ENCODE assay signal across 14 cellular contexts in genomic region chr16:79897444-79898146, GRCh38.
A peak's percentile ranks its signal among the peaks of the same experiment; 100 is the strongest.
DNase-seq lines count a peak whose midpoint lies in the region; ATAC-seq, FAIRE-seq and TF ChIP-seq lines count a peak whose summit lies in the region.
"Had no signal": no experiment of that assay in that cellular context is flagged by ENCODE, and none has a peak within 500 bp of the region (broad histone marks: within the 10 kb centered on the region; RNA-seq: fewer than 3 reads in every experiment).

No MANE protein-coding gene starts in this region.

- no peak for TF ChIP-seq CTCF in astrocyte of the spinal cord (IDR thresholded peaks at IDR 0.05; ENCODE audit: low read depth, low read length)
- TF ChIP-seq CTCF in pancreas (IDR thresholded peaks at IDR 0.05), result no peak

- peak in 3 of 4 donors; percentile 58 to 72 (median 71) for ATAC-seq in pancreas
- ATAC-seq in HG03432 (IDR thresholded peaks at IDR 0.05; ENCODE audit: unreplicated experiment), result no peak
- ATAC-seq: stimulated activated naive CD8-positive, alpha-beta T cell treated with anti-CD3 and anti-CD28 coated beads, Interleukin-15, amount 100 ng/mL, for 72 hours had no signal

- WGBS in pancreas, 2 donors, result 38 to 45% methylated on average over 8 of the region's 8 CpGs

- no peaks in the 10 kb centered on the region for H3K4me1 ChIP-seq in pancreas

- in situ Hi-C loops in astrocyte of the spinal cord (cut with HindIII; ENCODE audit: low sequenced_read_pairs), result no loop called here

- no peaks in the 10 kb centered on the region for H3K27me3 ChIP-seq in pancreas

- intact Hi-C loops in pancreas (cut with DNase I), result no loop called here

- FAIRE-seq in pancreas (lab: Jason Lieb, UNC), result no peak
- FAIRE-seq: colon had no signal

- H3K4me3 ChIP-seq in astrocyte of the spinal cord (ENCODE audit: low read depth, low read length) (no peak overlapping the region), pancreas (no peak overlapping the region)

- H3K9me3 ChIP-seq in pancreas, result no peaks in the 10 kb centered on the region

- no peaks in the 10 kb centered on the region for H3K36me3 ChIP-seq in pancreas

- H3K27ac ChIP-seq in pancreas, result no peak overlapping the region
- H3K27ac ChIP-seq: C4-2B had no signal

- DNase-seq in HK-2 (ENCODE audit: unreplicated experiment) (peak; percentile 5), astrocyte of the spinal cord (ENCODE audit: low read depth, low spot score) (peak; percentile 56), hepatic stellate cell (ENCODE audit: low spot score) (peak; percentile 9), pancreas (peak in 1 of 6 donors; percentile 10), OCI-M2 (lab: John Stamatoyannopoulos, UW; ENCODE audit: unreplicated experiment) (no peak)
- DNase-seq in stimulated activated CD4-positive, alpha-beta T cell treated with anti-CD3 and anti-CD28 coated beads, Interleukin-1b, Interleukin-23, amount 100 ng/mL, for 48 hours, result no peak
- DNase-seq in activated naive CD4-positive, alpha-beta T cell treated with Interleukin-2 at 50 U/mL for 16 hours, result no peak
- DNase-seq: activated CD4-positive, alpha-beta T cell treated with anti-CD3 and anti-CD28 coated beads, Interleukin-2, amount 10 ng/mL, durations not matched to agents 24 days and 14 days; activated gamma-delta T cell; stimulated activated CD4-positive, alpha-beta T cell treated with anti-CD3 and anti-CD28 coated beads, Interleukin-4, amount 100 ng/mL, for 4 hours; stimulated activated naive CD8-positive, alpha-beta T cell treated with anti-CD3 and anti-CD28 coated beads, Interleukin-15, amount 100 ng/mL, for 72 hours had no signal

Comparison
In these comparisons a context has a peak if more than half of its experiments do, and no peak if none do; other contexts are left out.
1. DNase-seq: peak in HK-2 (single experiment), astrocyte of the spinal cord (single experiment) and hepatic stellate cell (single experiment); none in stimulated activated CD4-positive, alpha-beta T cell treated with anti-CD3 and anti-CD28 coated beads, Interleukin-1b, Interleukin-23, amount 100 ng/mL, for 48 hours (single experiment), activated naive CD4-positive, alpha-beta T cell treated with Interleukin-2 at 50 U/mL for 16 hours (single experiment) and OCI-M2 (single experiment).